In genomic region chr10:50501478-50501877, GRCh38 we compare ENCODE assay signal across 13 cellular contexts.
DNase-seq lines count a peak whose midpoint lies in the region; ATAC-seq, FAIRE-seq and TF ChIP-seq lines count a peak whose summit lies in the region.
"Had no signal": no experiment of that assay in that cellular context is flagged by ENCODE, and none has a peak within 500 bp of the region (broad histone marks: within the 10 kb centered on the region; RNA-seq: fewer than 3 reads in every experiment).

No MANE protein-coding gene starts in this region.

- no peaks in the 10 kb centered on the region for H3K9me3 Mint-ChIP-seq in natural killer cell treated with Interleukin-12 subunit alpha and Interleukin-12 subunit beta and Interleukin-15 and Interleukin-18, amount 100 ng/mL, for 72 hours
- no peaks in the 10 kb centered on the region for H3K9me3 Mint-ChIP-seq in natural killer cell

- no peaks in the 10 kb centered on the region for H3K36me3 ChIP-seq in OCI-LY7 (ENCODE audit: insufficient read depth, low read length)

- H3K4me3 Mint-ChIP-seq in natural killer cell treated with Interleukin-12 subunit alpha and Interleukin-12 subunit beta and Interleukin-15 and Interleukin-18, amount 100 ng/mL, for 72 hours: no peak overlapping the region
- H3K4me3 Mint-ChIP-seq in natural killer cell: no peak overlapping the region
- no peak overlapping the region for H3K4me3 Mint-ChIP-seq in T-helper 17 cell

- no peaks in the 10 kb centered on the region for H4K20me1 ChIP-seq in OCI-LY7 (ENCODE audit: insufficient read depth, low read length)

- H2AFZ ChIP-seq in OCI-LY7 (ENCODE audit: low read length): no peak overlapping the region

- H3K27me3 Mint-ChIP-seq in natural killer cell treated with Interleukin-12 subunit alpha and Interleukin-12 subunit beta and Interleukin-15 and Interleukin-18, amount 100 ng/mL, for 72 hours: no peaks in the 10 kb centered on the region
- H3K27me3 Mint-ChIP-seq in natural killer cell (ENCODE audit: low read depth in 2 of 2): no peaks in the 10 kb centered on the region
- no peaks in the 10 kb centered on the region for H3K27me3 Mint-ChIP-seq in T-helper 17 cell
- H3K27me3 Mint-ChIP-seq: activated CD4-positive, alpha-beta T cell treated with anti-CD3 and anti-CD28 coated beads, Interleukin-2, amount 10 ng/mL, durations not matched to agents 24 days and 14 days had no signal

- TF ChIP-seq CTCF in natural killer cell (IDR thresholded peaks at IDR 0.05) (no peak), fibroblast of the aortic adventitia (IDR thresholded peaks at IDR 0.05; ENCODE audit: insufficient read depth, low read length) (no peak), OCI-LY7 (conservative IDR thresholded peaks at IDR 0.05; ENCODE audit: low read length) (no peak)

- intact Hi-C loops in natural killer cell (cut with micrococcal nuclease) (no loop called here), OCI-LY7 (cut with micrococcal nuclease; ENCODE audit: unreplicated experiment) (no loop called here)

- H3K9me2 ChIP-seq in OCI-LY7 (ENCODE audit: insufficient read depth, low read length): no peaks in the 10 kb centered on the region

- no peak overlapping the region for H3K4me2 ChIP-seq in OCI-LY7 (ENCODE audit: low read length)

- no peaks in the 10 kb centered on the region for H3K9me3 ChIP-seq in T-helper 17 cell (ENCODE audit: control insufficient read depth, low read length, poor library complexity, severe bottlenecking)
- H3K9me3 ChIP-seq in OCI-LY7 (ENCODE audit: low read length): no peaks in the 10 kb centered on the region

- no peak overlapping the region for H3K4me3 ChIP-seq in fibroblast of the aortic adventitia (ENCODE audit: low read depth, low read length)
- no peak overlapping the region for H3K4me3 ChIP-seq in OCI-LY7 (ENCODE audit: low read depth, low read length, poor library complexity, severe bottlenecking)

- H3K4me1 ChIP-seq in OCI-LY7 (ENCODE audit: insufficient read depth, low read length, poor library complexity, severe bottlenecking): no peaks in the 10 kb centered on the region

- H3K79me2 ChIP-seq in OCI-LY7 (ENCODE audit: insufficient read depth, low read depth, low read length): no peaks in the 10 kb centered on the region

- CTCF ChIA-PET in OCI-LY7 (lab: Charles Lee; ENCODE audit: unreplicated experiment): no interaction called here

- BruUV-seq in OCI-LY7 (replicated peaks; lab: Mats Ljungman, UMichigan): no TSS peak

- peaks cover 35 to 50% of the 10 kb centered on the region in 2 donors for H3K4me1 Mint-ChIP-seq in natural killer cell treated with Interleukin-12 subunit alpha and Interleukin-12 subunit beta and Interleukin-15 and Interleukin-18, amount 100 ng/mL, for 72 hours (ENCODE audit: low read depth in 2 of 2)
- H3K4me1 Mint-ChIP-seq in natural killer cell: peaks cover 21 to 37% of the 10 kb centered on the region in 2 donors
- peaks cover 34% of the 10 kb centered on the region for H3K4me1 Mint-ChIP-seq in T-helper 17 cell

- ATAC-seq in natural killer cell treated with Interleukin-12 subunit alpha and Interleukin-12 subunit beta and Interleukin-15 and Interleukin-18, amount 100 ng/mL, for 72 hours: no peak
- ATAC-seq in natural killer cell: no peak
- ATAC-seq in T-helper 17 cell: no peak
- ATAC-seq in HG03457 (IDR thresholded peaks at IDR 0.05; ENCODE audit: unreplicated experiment): no peak

- H3K36me3 Mint-ChIP-seq in natural killer cell treated with Interleukin-12 subunit alpha and Interleukin-12 subunit beta and Interleukin-15 and Interleukin-18, amount 100 ng/mL, for 72 hours: no peaks in the 10 kb centered on the region
- H3K36me3 Mint-ChIP-seq in natural killer cell: no peaks in the 10 kb centered on the region
- H3K36me3 Mint-ChIP-seq in T-helper 17 cell (ENCODE audit: low read depth): no peaks in the 10 kb centered on the region

- DNase-seq in natural killer cell treated with Interleukin-12 subunit alpha and Interleukin-12 subunit beta and Interleukin-15 and Interleukin-18, amount 100 ng/mL, for 72 hours (ENCODE audit: low spot score): no peak
- DNase-seq in natural killer cell (no peak), T-helper 17 cell (no peak), fibroblast of the aortic adventitia (ENCODE audit: low read depth) (peak; percentile 54), urothelium cell line (ENCODE audit: low spot score) (peak; percentile 41), OCI-LY7 (ENCODE audit: low spot score) (no peak), cerebellar nuclear complex (lab: John Stamatoyannopoulos, UW) (no peak)
- DNase-seq: activated CD4-positive, alpha-beta T cell treated with anti-CD3 and anti-CD28 coated beads, Interleukin-2, amount 10 ng/mL, durations not matched to agents 24 days and 14 days; Calu3; NCI-H2107; NK-92 treated with Interleukin-12 subunit alpha and Interleukin-12 subunit beta, amount 100 ng/mL, for 24 hours had no signal

- POLR2A ChIA-PET in OCI-LY7 (lab: Charles Lee): interaction anchor here (1.2 to 1.4 kb wide), 2 partner anchors 10 to 11 kb away, joined by 9 read pairs; no protein-coding TSS in a partner anchor

- FAIRE-seq in urothelium cell line (lab: Jason Lieb, UNC): no peak
- FAIRE-seq: endothelial cell of umbilical vein had no signal

- H3K27ac ChIP-seq in OCI-LY7 (ENCODE audit: low read depth, low read length, poor library complexity, severe bottlenecking): no peak overlapping the region

- peak overlapping the region; percentile 6 to 55 for H3K27ac Mint-ChIP-seq in natural killer cell treated with Interleukin-12 subunit alpha and Interleukin-12 subunit beta and Interleukin-15 and Interleukin-18, amount 100 ng/mL, for 72 hours
- H3K27ac Mint-ChIP-seq in natural killer cell (no peak overlapping the region), T-helper 17 cell (peak overlapping the region; percentile 81)

Comparison
In these comparisons a context has a peak if more than half of its experiments do, and no peak if none do; other contexts are left out.
1. H3K27ac Mint-ChIP-seq: peak in natural killer cell treated with Interleukin-12 subunit alpha and Interleukin-12 subunit beta and Interleukin-15 and Interleukin-18, amount 100 ng/mL, for 72 hours (2 of 2) and T-helper 17 cell (single experiment); none in natural killer cell (0 of 2).
2. DNase-seq: peak in fibroblast of the aortic adventitia (single experiment) and urothelium cell line (single experiment); none in natural killer cell treated with Interleukin-12 subunit alpha and Interleukin-12 subunit beta and Interleukin-15 and Interleukin-18, amount 100 ng/mL, for 72 hours (single experiment), natural killer cell (single experiment), T-helper 17 cell (0 of 3), OCI-LY7 (single experiment) and cerebellar nuclear complex (0 of 2).